Comparison of ENCODE assay signal across 9 cellular contexts in the genomic region with DNA sequence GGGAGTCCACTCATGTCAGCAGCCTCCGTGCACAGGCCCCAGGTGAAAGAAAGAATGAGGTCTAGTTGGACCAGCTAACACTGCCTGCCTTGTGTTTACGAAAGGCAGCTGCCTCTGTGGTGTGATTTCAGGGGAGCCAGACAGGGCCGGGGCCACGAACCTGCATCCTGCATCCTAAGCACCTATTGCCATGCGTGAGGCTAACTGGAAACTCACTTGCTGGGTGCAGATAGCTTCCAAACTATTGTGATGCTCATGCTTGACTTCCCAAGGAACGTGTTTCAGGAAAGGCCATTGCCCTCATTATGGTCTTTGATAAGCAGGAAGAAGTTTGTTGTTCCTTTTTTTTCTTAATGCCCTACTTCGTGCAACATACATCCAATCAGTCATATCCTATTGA. TPM values are rescaled to one million over a fixed set of nuclear protein-coding genes. Genes with fewer than 3 reads are reported as not detected.
A peak's percentile ranks its signal among the peaks of the same experiment; 100 is the strongest.
DNase-seq lines count a peak whose midpoint lies in the region; ATAC-seq and TF ChIP-seq lines count a peak whose summit lies in the region.
"Had no signal": no experiment of that assay in that cellular context is flagged by ENCODE, and none has a peak within 500 bp of the region (broad histone marks: within the 10 kb centered on the region; RNA-seq: fewer than 3 reads in every experiment).

No MANE protein-coding gene starts in this region.

- H3K9me3 Mint-ChIP-seq in Caco-2 (ENCODE audit: unreplicated experiment), result no peaks in the 10 kb centered on the region

- H3K4me2 ChIP-seq in OCI-LY7 (ENCODE audit: low read length), result peak overlapping the region; percentile 99

- H3K9me3 ChIP-seq in OCI-LY7 (ENCODE audit: low read length), result no peaks in the 10 kb centered on the region
- H3K9me3 ChIP-seq in right lobe of liver, result no peaks in the 10 kb centered on the region
- no peaks in the 10 kb centered on the region for H3K9me3 ChIP-seq in Caco-2

- H3K27me3 Mint-ChIP-seq in Caco-2 (ENCODE audit: insufficient read depth, unreplicated experiment), result no peaks in the 10 kb centered on the region

- TF ChIP-seq CTCF in OCI-LY7 (conservative IDR thresholded peaks at IDR 0.05; ENCODE audit: low read length), result no peak
- no peak for TF ChIP-seq CTCF in right lobe of liver (IDR thresholded peaks at IDR 0.05)
- TF ChIP-seq CTCF in Caco-2 (IDR thresholded peaks at IDR 0.05; ENCODE audit: insufficient read depth in 1 of 2, low read depth in 1 of 2, low read length in 1 of 2, severe bottlenecking in 1 of 2, unreplicated experiment in 1 of 2), result no peak

- intact Hi-C loops in OCI-LY7 (cut with micrococcal nuclease; ENCODE audit: unreplicated experiment) (loop anchor here (10.0 kb wide), 1 partner anchor 972 kb away; the partner anchor contains the start of gene ING2), right lobe of liver (cut with DNase I) (loop anchor here in 1 of 2 donors (10.0 kb wide), 1 partner anchor 58 kb away; no protein-coding TSS in a partner anchor), Caco-2 (cut with micrococcal nuclease; ENCODE audit: unreplicated experiment) (loop anchor here (10.0 kb wide), 2 partner anchors 168 to 258 kb away; partner anchors contain the start of genes CASP3, CENPU and PRIMPOL)

- peaks cover 5% of the 10 kb centered on the region; the same call in 1 of the 2 replicates for H3K36me3 ChIP-seq in OCI-LY7 (ENCODE audit: insufficient read depth, low read length)
- H3K36me3 ChIP-seq in right lobe of liver, result no peaks in the 10 kb centered on the region
- H3K36me3 ChIP-seq in Caco-2 (ENCODE audit: control insufficient read depth, insufficient read depth, low read length), result no peaks in the 10 kb centered on the region

- TF ChIP-seq POLR2A in right lobe of liver (IDR thresholded peaks at IDR 0.05), result no peak

- no peak overlapping the region for H3K4me3 Mint-ChIP-seq in Caco-2 (ENCODE audit: unreplicated experiment)

- H3K79me2 ChIP-seq in OCI-LY7 (ENCODE audit: insufficient read depth, low read depth, low read length), result peaks cover 36% of the 10 kb centered on the region

- H3K36me3 Mint-ChIP-seq in Caco-2 (ENCODE audit: insufficient read depth, unreplicated experiment), result peaks cover 11% of the 10 kb centered on the region

- H3K4me1 ChIP-seq in OCI-LY7 (ENCODE audit: insufficient read depth, low read length, poor library complexity, severe bottlenecking) (peaks cover 43% of the 10 kb centered on the region), right lobe of liver (peaks cover 0 to 49% (median 19%) of the 10 kb centered on the region in 4 donors), Caco-2 (peaks cover 8% of the 10 kb centered on the region)

- H4K20me1 ChIP-seq in OCI-LY7 (ENCODE audit: insufficient read depth, low read length), result peaks cover 9% of the 10 kb centered on the region; the same call in 1 of the 2 replicates

- peak overlapping the region; percentile 89 for H3K4me3 ChIP-seq in OCI-LY7 (ENCODE audit: low read depth, low read length, poor library complexity, severe bottlenecking)
- peak overlapping the region in 2 of 3 donors; percentile 1 to 10 for H3K4me3 ChIP-seq in right lobe of liver
- no peak overlapping the region for H3K4me3 ChIP-seq in Caco-2 (ENCODE audit: low read depth, low read length)

- H3K27ac ChIP-seq in OCI-LY7 (ENCODE audit: low read depth, low read length, poor library complexity, severe bottlenecking), result no peak overlapping the region
- H3K27ac ChIP-seq in right lobe of liver, result peak overlapping the region in 2 of 3 donors; percentile 24 to 49
- peak overlapping the region; percentile 96 for H3K27ac ChIP-seq in temporal lobe (ENCODE audit: low read depth, low read length)

- H3K27me3 ChIP-seq in right lobe of liver (no peaks in the 10 kb centered on the region), Caco-2 (replicated peaks; ENCODE audit: control insufficient read depth, insufficient read depth, low read length) (no peaks in the 10 kb centered on the region)

- ATAC-seq in right lobe of liver, result no peak
- ATAC-seq: left ventricle myocardium superior had no signal

- no peaks in the 10 kb centered on the region for H3K9me2 ChIP-seq in OCI-LY7 (ENCODE audit: insufficient read depth, low read length)

- BruUV-seq in OCI-LY7 (replicated peaks; lab: Mats Ljungman, UMichigan), result no TSS peak
- no TSS peak for BruUV-seq in Caco-2 (replicated peaks; lab: Mats Ljungman, UMichigan)

- no peak overlapping the region for H2AFZ ChIP-seq in OCI-LY7 (ENCODE audit: low read length)

- H3K4me1 Mint-ChIP-seq in Caco-2 (ENCODE audit: low read depth, unreplicated experiment), result peaks cover 20% of the 10 kb centered on the region

- CTCF ChIA-PET in OCI-LY7 (lab: Charles Lee; ENCODE audit: unreplicated experiment) (no interaction called here), Caco-2 (lab: Charles Lee) (no interaction called here)

- POLR2A ChIA-PET in OCI-LY7 (lab: Charles Lee), result interaction anchor here (0.7 to 2.2 kb wide), 7 partner anchors 28 to 257 kb away, joined by 3 to 7 read pairs (median 4); partner anchors contain the start of gene CENPU
- POLR2A ChIA-PET in Caco-2 (lab: Charles Lee), result no interaction called here

- H3K27ac Mint-ChIP-seq in Caco-2 (ENCODE audit: unreplicated experiment), result no peak overlapping the region

- 24% methylated on average over 2 of the region's 7 CpGs for WGBS in right lobe of liver (ENCODE audit: insufficient coverage, low coverage, low lambda C conversion rate, missing lambda C conversion rate)

- DNase-seq in OCI-LY7 (ENCODE audit: low spot score), result peak; percentile 50
- peak; percentile 71 for DNase-seq in activated effector memory CD4-positive, alpha-beta T cell treated with anti-CD3 and anti-CD28 coated beads, Interleukin-2, amount 50 U/mL, for 16 hours
- DNase-seq in right lobe of liver, result peak in 1 of 3 donors; percentile 48
- DNase-seq in Caco-2, result no peak
- DNase-seq in SW480 (ENCODE audit: low spot score), result no peak
- no peak for DNase-seq in KG1 (lab: John Stamatoyannopoulos, UW)
- DNase-seq: left ventricle myocardium superior, NCI-H146 had no signal

RNA-seq across cellular contexts. Expression of gene IRF2, which starts 2.3 kb away (rescaled TPM):
- total RNA-seq in OCI-LY7 (2014; rRNA removed; shearing (Covaris generic)), result 29.7 and 32.3 TPM in 2 replicates
- total RNA-seq in OCI-LY7 (2022) (31.8 and 37.8 TPM in 2 replicates), right lobe of liver (10 to 100 TPM; 16.9 to 29.0 (median 21.3) TPM), temporal lobe (6.4 TPM), Caco-2 (2022) (9.2 and 11.5 TPM in 2 replicates)

Comparison
In these comparisons a context has a peak if more than half of its experiments do, and no peak if none do; other contexts are left out.
1. DNase-seq: peak in OCI-LY7 (single experiment) and activated effector memory CD4-positive, alpha-beta T cell treated with anti-CD3 and anti-CD28 coated beads, Interleukin-2, amount 50 U/mL, for 16 hours (single experiment); none in Caco-2 (0 of 2), SW480 (single experiment) and KG1 (single experiment).